In the genomic region with DNA sequence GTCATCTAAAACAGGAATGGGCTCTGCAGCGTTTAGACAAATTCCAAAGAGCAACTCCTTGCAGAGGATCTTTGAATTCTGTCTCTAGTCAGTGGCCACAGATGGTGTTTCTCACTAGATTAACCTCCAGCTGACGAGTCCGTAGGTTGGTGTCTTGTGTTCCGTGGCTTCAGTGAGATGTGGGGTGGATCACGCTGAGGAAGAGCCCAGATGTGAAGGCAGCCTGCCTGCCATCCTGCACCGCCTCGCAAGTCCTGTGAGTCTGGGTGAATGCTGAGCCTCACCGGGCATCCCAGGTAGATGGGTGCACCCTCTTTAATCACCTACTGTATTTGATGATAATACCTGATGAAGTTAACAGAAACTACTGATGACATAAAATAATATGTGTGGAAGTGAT, we compare ENCODE assay signal across 23 cellular contexts.
"Had no signal": no experiment of that assay in that cellular context is flagged by ENCODE, and none has a peak within 500 bp of the region (broad histone marks: within the 10 kb centered on the region; RNA-seq: fewer than 3 reads in every experiment).

No MANE protein-coding gene starts in this region.

- H3K27ac ChIP-seq: RWPE1, SJCRH30 had no signal

- ATAC-seq: HepG2, Panc1, PC-3 had no signal

- FAIRE-seq: HepG2 had no signal

- DNase-seq: IMR-90, Karpas-422, KG1, MG63, NCI-H1092, NCI-H1105 treated with DMSO at 0.1 percent for 48 hours, NCI-H1436, NCI-H187, NCI-H2029, NCI-H2081 treated with DMSO at 0.1 percent for 48 hours, NCI-H2171, NCI-H226, NCI-H446, NCI-H510A, NCI-H524 treated with DMSO at 0.1 percent for 48 hours, NCI-H69, NCI-H774, PC-3, SHP77 treated with DMSO at 0.1 percent for 48 hours, SJCRH30 had no signal

- H3K4me3 ChIP-seq: MG63, SJCRH30 had no signal

- H3K27me3 ChIP-seq: MG63, SJCRH30 had no signal
